Comparison of ENCODE assay signal across 1 cellular context in genomic region chr5:172370237-172370640, GRCh38.
TF ChIP-seq lines count a peak whose summit lies in the region.

No MANE protein-coding gene starts in this region.

TF ChIP-seq in HCT116, 20 proteins besides CTCF, POLR2A, EP300 and RAD21 (continued from another document):
- TF ChIP-seq MAX (IDR thresholded peaks at IDR 0.05): no peak
- TF ChIP-seq SP1 (IDR thresholded peaks at IDR 0.05; ENCODE audit: low read depth): no peak
